25 cellular contexts compared by ENCODE assay signal in genomic region chr17:5912927-5913565, GRCh38.
DNase-seq lines count a peak whose midpoint lies in the region; ATAC-seq and TF ChIP-seq lines count a peak whose summit lies in the region.
"Had no signal": no experiment of that assay in that cellular context is flagged by ENCODE, and none has a peak within 500 bp of the region (broad histone marks: within the 10 kb centered on the region; RNA-seq: fewer than 3 reads in every experiment).

No MANE protein-coding gene starts in this region.

- no peaks in the 10 kb centered on the region for H3K4me1 ChIP-seq in uterus

- ATAC-seq in WTC11 (peak; percentile 71), HG03565 (IDR thresholded peaks at IDR 0.05; ENCODE audit: unreplicated experiment) (no peak)
- ATAC-seq: left colon, natural killer cell, sciatic nerve had no signal

- H3K4me3 ChIP-seq in uterus, result no peak overlapping the region
- H3K4me3 ChIP-seq: ovary had no signal

- peaks cover 6% of the 10 kb centered on the region for H3K9me3 Mint-ChIP-seq in WTC11
- H3K9me3 Mint-ChIP-seq: activated naive CD8-positive, alpha-beta T cell treated with anti-CD3 and anti-CD28 coated beads for 36 hours; activated T-helper 1 cell treated with anti-CD3 and anti-CD28 coated beads, Interleukin-12 subunit alpha, Interleukin-12 subunit beta, Interleukin-2, Interleukin-4 antibody, amounts not matched to agents 30 ng/mL and 10 ng/mL and 1 ng/mL, durations not matched to agents 14 hours and 24 hours and 36 hours; H9; natural killer cell; T-helper 2 cell treated with Interferon-gamma antibody and Interleukin-4, amounts not matched to agents 5 μg/mL and 100 μg/mL, for 36 hours had no signal

- H3K27me3 Mint-ChIP-seq in WTC11 (ENCODE audit: low read depth), result peaks cover 32% of the 10 kb centered on the region

- no peak overlapping the region for H3K27ac ChIP-seq in uterus
- H3K27ac ChIP-seq: ovary, RWPE1, VCaP had no signal

- H3K4me1 Mint-ChIP-seq in WTC11, result peaks cover 17% of the 10 kb centered on the region
- H3K4me1 Mint-ChIP-seq: activated naive CD8-positive, alpha-beta T cell treated with anti-CD3 and anti-CD28 coated beads for 36 hours; natural killer cell had no signal

- TF ChIP-seq CTCF in WTC11 (IDR thresholded peaks at IDR 0.05), result no peak
- no peak for TF ChIP-seq CTCF in uterus (IDR thresholded peaks at IDR 0.05)

- no peaks in the 10 kb centered on the region for H3K36me3 ChIP-seq in uterus
- H3K36me3 ChIP-seq: ovary had no signal

- no peak for TF ChIP-seq POLR2A in uterus (IDR thresholded peaks at IDR 0.05)

- no peak overlapping the region for H3K27ac Mint-ChIP-seq in WTC11
- H3K27ac Mint-ChIP-seq: activated naive CD8-positive, alpha-beta T cell treated with anti-CD3 and anti-CD28 coated beads for 36 hours; activated T-helper 1 cell treated with anti-CD3 and anti-CD28 coated beads, Interleukin-12 subunit alpha, Interleukin-12 subunit beta, Interleukin-2, Interleukin-4 antibody, amounts not matched to agents 30 ng/mL and 10 ng/mL and 1 ng/mL, durations not matched to agents 14 hours and 24 hours and 36 hours; natural killer cell; T-helper 2 cell treated with Interferon-gamma antibody and Interleukin-4, amounts not matched to agents 5 μg/mL and 100 μg/mL, for 36 hours had no signal

- no peaks in the 10 kb centered on the region for H3K27me3 ChIP-seq in uterus
- H3K27me3 ChIP-seq: ovary had no signal

- POLR2A ChIA-PET in WTC11 (lab: Charles Lee), result no interaction called here

- no peaks in the 10 kb centered on the region for H3K9me3 ChIP-seq in uterus
- H3K9me3 ChIP-seq: ovary, SK-N-SH had no signal

- DNase-seq in NCI-H1105 (lab: John Stamatoyannopoulos, UW) (peak; percentile 43), WTC11 (ENCODE audit: low spot score) (no peak), globus pallidus (ENCODE audit: low spot score) (peak; percentile 92), putamen (ENCODE audit: low spot score) (peak; percentile 79), uterus (no peak)
- DNase-seq in activated naive CD4-positive, alpha-beta T cell treated with anti-CD3 and anti-CD28 coated beads, Interleukin-2, amount 50 U/mL, for 16 hours, result no peak
- DNase-seq: activated CD4-positive, alpha-beta T cell treated with anti-CD3 and anti-CD28 coated beads, Interleukin-2, amount 50 U/mL, for 1 hour; activated naive CD8-positive, alpha-beta T cell treated with anti-CD3 and anti-CD28 coated beads for 36 hours; EL; H9; KBM-7; left colon; mesendoderm; MM.1S; natural killer cell; NCI-H1930; ovary; SK-N-SH; stimulated activated CD4-positive, alpha-beta T cell treated with anti-CD3 and anti-CD28 coated beads, Interleukin-15, amount 100 ng/mL, for 24 hours had no signal

- no peaks in the 10 kb centered on the region for H3K36me3 Mint-ChIP-seq in WTC11
- H3K36me3 Mint-ChIP-seq: activated naive CD8-positive, alpha-beta T cell treated with anti-CD3 and anti-CD28 coated beads for 36 hours; natural killer cell had no signal

- intact Hi-C loops in uterus (cut with DNase I; ENCODE audit: low total_unique reads), result no loop called here

- H3K4me3 Mint-ChIP-seq in WTC11, result no peak overlapping the region
- H3K4me3 Mint-ChIP-seq: activated naive CD8-positive, alpha-beta T cell treated with anti-CD3 and anti-CD28 coated beads for 36 hours; activated T-helper 1 cell treated with anti-CD3 and anti-CD28 coated beads, Interleukin-12 subunit alpha, Interleukin-12 subunit beta, Interleukin-2, Interleukin-4 antibody, amounts not matched to agents 30 ng/mL and 10 ng/mL and 1 ng/mL, durations not matched to agents 14 hours and 24 hours and 36 hours; H9; natural killer cell; T-helper 2 cell treated with Interferon-gamma antibody and Interleukin-4, amounts not matched to agents 5 μg/mL and 100 μg/mL, for 36 hours had no signal

- CTCF ChIA-PET in WTC11 (lab: Charles Lee), result interaction anchor here (0.7 to 0.9 kb wide), 2 partner anchors 119 to 206 kb away, joined by 3 to 5 read pairs; no protein-coding TSS in a partner anchor

TF ChIP-seq in WTC11, 78 proteins besides CTCF, POLR2A, EP300 and RAD21:
- TF ChIP-seq ATF2 (CRISPR knock-in tag; IDR thresholded peaks at IDR 0.05; ENCODE audit: borderline replicate concordance, low read depth) (no peak), FOXJ3 (CRISPR knock-in tag; IDR thresholded peaks at IDR 0.05; ENCODE audit: borderline replicate concordance) (no peak), TCF7 (CRISPR knock-in tag; IDR thresholded peaks at IDR 0.05; ENCODE audit: low read depth) (no peak), MAX (CRISPR knock-in tag; IDR thresholded peaks at IDR 0.05) (no peak), RORB (CRISPR knock-in tag; IDR thresholded peaks at IDR 0.05) (no peak), ERG (CRISPR knock-in tag; IDR thresholded peaks at IDR 0.05) (no peak), ZNF532 (CRISPR knock-in tag; IDR thresholded peaks at IDR 0.05; ENCODE audit: borderline replicate concordance) (no peak)

Comparison
In these comparisons a context has a peak if more than half of its experiments do, and no peak if none do; other contexts are left out.
1. DNase-seq: peak in NCI-H1105 (single experiment), globus pallidus (single experiment) and putamen (single experiment); none in WTC11 (single experiment), uterus (0 of 2) and activated naive CD4-positive, alpha-beta T cell treated with anti-CD3 and anti-CD28 coated beads, Interleukin-2, amount 50 U/mL, for 16 hours (single experiment).